ENCODE assay signal across 9 cellular contexts in genomic region chrX:154098551-154098950, GRCh38. TPM values are rescaled to one million over a fixed set of nuclear protein-coding genes. Genes with fewer than 3 reads are reported as not detected.
A peak's percentile ranks its signal among the peaks of the same experiment; 100 is the strongest.
DNase-seq lines count a peak whose midpoint lies in the region; ATAC-seq and TF ChIP-seq lines count a peak whose summit lies in the region.
"Had no signal": no experiment of that assay in that cellular context is flagged by ENCODE, and none has a peak within 500 bp of the region (broad histone marks: within the 10 kb centered on the region; RNA-seq: fewer than 3 reads in every experiment).

No MANE protein-coding gene starts in this region.

- H3K9ac ChIP-seq in BLaER1: no peak overlapping the region
- peak overlapping the region; percentile 27; the same call in 1 of the 2 replicates for H3K9ac ChIP-seq in HCT116 (ENCODE audit: low read length)

- no peak overlapping the region for H2AFZ ChIP-seq in HCT116 (ENCODE audit: low read depth, low read length, poor library complexity, severe bottlenecking)

- no TSS peak for BruUV-seq in HCT116 (replicated peaks; lab: Mats Ljungman, UMichigan)

- peaks cover 73% of the 10 kb centered on the region for H3K27me3 ChIP-seq in BLaER1
- H3K27me3 ChIP-seq in HCT116 (ENCODE audit: insufficient read depth, low read length): no peaks in the 10 kb centered on the region
- H3K27me3 ChIP-seq in tibial nerve: no peaks in the 10 kb centered on the region

- no peak for DNase-seq in HCT116 (ENCODE audit: low read depth, low spot score)
- no peak for DNase-seq in activated CD8-positive, alpha-beta T cell treated with anti-CD3 and anti-CD28 coated beads, Interleukin-2, amount 10 ng/mL, durations not matched to agents 7 days and 5 days
- no peak for DNase-seq in naive B cell
- DNase-seq in glomerular visceral epithelial cell (ENCODE audit: extremely low spot score): no peak
- no peak for DNase-seq in nucleus accumbens (lab: John Stamatoyannopoulos, UW)
- no peak for DNase-seq in tibial nerve (ENCODE audit: low spot score in 2 of 2)
- DNase-seq: left ventricle myocardium superior had no signal

- ATAC-seq in HCT116 (no peak), naive B cell (ENCODE audit: low read depth in 2 of 2) (no peak), HG03159 (IDR thresholded peaks at IDR 0.05; ENCODE audit: unreplicated experiment) (no peak)
- ATAC-seq in activated CD8-positive, alpha-beta T cell treated with anti-CD3 and anti-CD28 coated beads, Interleukin-2, amount 10 ng/mL, durations not matched to agents 7 days and 5 days: no peak

- TF ChIP-seq CTCF in HCT116 (IDR thresholded peaks at IDR 0.05 in 2 of 3, conservative IDR thresholded peaks at IDR 0.05 in 1 of 3; ENCODE audit: borderline replicate concordance in 1 of 3, insufficient read depth in 1 of 3, low read depth in 2 of 3, low read length in 2 of 3): no peak
- TF ChIP-seq CTCF in tibial nerve (IDR thresholded peaks at IDR 0.05): no peak

- POLR2A ChIA-PET in HCT116 (lab: Charles Lee): no interaction called here
- POLR2A ChIA-PET in activated CD8-positive, alpha-beta T cell treated with anti-CD3 and anti-CD28 coated beads, Interleukin-2, amount 10 ng/mL, durations not matched to agents 7 days and 5 days (lab: Charles Lee): interaction anchor here (1.1 kb wide), 1 partner anchor 16 kb away, joined by 3 read pairs; no protein-coding TSS in a partner anchor

- H3K4me1 ChIP-seq in BLaER1: peaks cover 33% of the 10 kb centered on the region
- peaks cover 8 to 15% of the 10 kb centered on the region in 2 experiments for H3K4me1 ChIP-seq in HCT116 (ENCODE audit: control insufficient read depth in 1 of 2, insufficient read depth in 2 of 2, low read length in 2 of 2)
- peaks cover 0 to 25% (median 9%) of the 10 kb centered on the region in 4 donors for H3K4me1 ChIP-seq in tibial nerve

- intact Hi-C loops in HCT116 (cut with micrococcal nuclease): no loop called here

- H4K20me1 ChIP-seq in BLaER1 (peaks cover 32% of the 10 kb centered on the region), HCT116 (ENCODE audit: insufficient read depth) (no peaks in the 10 kb centered on the region)

- no peak for TF ChIP-seq EP300 in tibial nerve (IDR thresholded peaks at IDR 0.05)

- 54 to 64% methylated on average over 2 of the region's 2 CpGs for WGBS in tibial nerve, 2 donors

- H3K36me3 ChIP-seq in BLaER1 (no peaks in the 10 kb centered on the region), HCT116 (ENCODE audit: control insufficient read depth in 1 of 2, insufficient read depth in 2 of 2, low read length in 2 of 2) (no peaks in the 10 kb centered on the region), tibial nerve (no peaks in the 10 kb centered on the region)

- RAD21 ChIA-PET in HCT116 (lab: Charles Lee; ENCODE audit: low non-redundant PET in 1 of 2, low total read pairs in 2 of 2, uncharacterized antibody in 2 of 2, unreplicated experiment in 2 of 2): interaction anchor here in 1 of 2 experiments (0.6 kb wide), 1 partner anchor 129 kb away, joined by 4 read pairs; no protein-coding TSS in a partner anchor

- H3K9me3 ChIP-seq in BLaER1: peaks cover 15% of the 10 kb centered on the region; the same call in 1 of the 2 replicates
- no peaks in the 10 kb centered on the region for H3K9me3 ChIP-seq in HCT116 (ENCODE audit: control insufficient read depth in 1 of 2, insufficient read depth in 1 of 2, low read depth in 1 of 2, low read length in 2 of 2)
- no peaks in the 10 kb centered on the region for H3K9me3 ChIP-seq in tibial nerve

- peaks cover 13% of the 10 kb centered on the region for H3K36me3 Mint-ChIP-seq in activated CD8-positive, alpha-beta T cell treated with anti-CD3 and anti-CD28 coated beads, Interleukin-2, amount 10 ng/mL, durations not matched to agents 7 days and 5 days (ENCODE audit: low read depth)
- no peaks in the 10 kb centered on the region for H3K36me3 Mint-ChIP-seq in naive B cell

- peaks cover 34% of the 10 kb centered on the region for H3K79me2 ChIP-seq in HCT116 (ENCODE audit: insufficient read depth, low read length)

- no peak overlapping the region for H3K27ac ChIP-seq in BLaER1
- H3K27ac ChIP-seq in HCT116 (ENCODE audit: low read depth, low read length): no peak overlapping the region
- peak overlapping the region in 2 of 4 donors; percentile 55 to 83 for H3K27ac ChIP-seq in tibial nerve

- peak overlapping the region; percentile 84 for H3K27ac Mint-ChIP-seq in activated CD8-positive, alpha-beta T cell treated with anti-CD3 and anti-CD28 coated beads, Interleukin-2, amount 10 ng/mL, durations not matched to agents 7 days and 5 days
- peak overlapping the region in 4 of 6 donors; percentile 21 to 95 (median 79) for H3K27ac Mint-ChIP-seq in naive B cell

- H3K4me3 Mint-ChIP-seq in activated CD8-positive, alpha-beta T cell treated with anti-CD3 and anti-CD28 coated beads, Interleukin-2, amount 10 ng/mL, durations not matched to agents 7 days and 5 days: peak overlapping the region; percentile 78
- peak overlapping the region in 7 of 8 donors; percentile 85 to 90 (median 88) for H3K4me3 Mint-ChIP-seq in naive B cell

- no peak for TF ChIP-seq RAD21 in HCT116 (IDR thresholded peaks at IDR 0.05; ENCODE audit: low read depth)

- H3K9me3 Mint-ChIP-seq in activated CD8-positive, alpha-beta T cell treated with anti-CD3 and anti-CD28 coated beads, Interleukin-2, amount 10 ng/mL, durations not matched to agents 7 days and 5 days (ENCODE audit: insufficient read depth): no peaks in the 10 kb centered on the region
- H3K9me3 Mint-ChIP-seq in naive B cell: peaks cover 0 to 7% (median 2%) of the 10 kb centered on the region in 7 donors

- H3K4me2 ChIP-seq in BLaER1: peak overlapping the region; percentile 70
- peak overlapping the region; percentile 76 for H3K4me2 ChIP-seq in HCT116 (ENCODE audit: low read length)

- H3K4me3 ChIP-seq in BLaER1 (no peak overlapping the region), HCT116 (replicated peaks in 1 of 2; ENCODE audit: low read depth in 1 of 2, low read length in 2 of 2) (no peak overlapping the region), tibial nerve (no peak overlapping the region)

- CTCF ChIA-PET in HCT116 (lab: Charles Lee): no interaction called here
- CTCF ChIA-PET in activated CD8-positive, alpha-beta T cell treated with anti-CD3 and anti-CD28 coated beads, Interleukin-2, amount 10 ng/mL, durations not matched to agents 7 days and 5 days (lab: Charles Lee): interaction anchor here (0.9 to 1.3 kb wide), 2 partner anchors 9 to 38 kb away, joined by 3 read pairs; no protein-coding TSS in a partner anchor

- TF ChIP-seq POLR2A in HCT116 (IDR thresholded peaks at IDR 0.05; ENCODE audit: borderline replicate concordance, extremely low read depth, insufficient read depth, insufficient read length) (no peak), tibial nerve (IDR thresholded peaks at IDR 0.05) (no peak)

- H3K27me3 Mint-ChIP-seq in activated CD8-positive, alpha-beta T cell treated with anti-CD3 and anti-CD28 coated beads, Interleukin-2, amount 10 ng/mL, durations not matched to agents 7 days and 5 days (ENCODE audit: low read depth): peaks cover 7% of the 10 kb centered on the region
- H3K27me3 Mint-ChIP-seq in naive B cell: peaks cover 0 to 18% (median 8%) of the 10 kb centered on the region in 3 donors

- no peaks in the 10 kb centered on the region for H3K9me2 ChIP-seq in HCT116 (ENCODE audit: insufficient read depth)

- H3K4me1 Mint-ChIP-seq in activated CD8-positive, alpha-beta T cell treated with anti-CD3 and anti-CD28 coated beads, Interleukin-2, amount 10 ng/mL, durations not matched to agents 7 days and 5 days (ENCODE audit: low read depth): peaks cover 36% of the 10 kb centered on the region
- peaks cover 23 to 36% (median 34%) of the 10 kb centered on the region in 3 donors for H3K4me1 Mint-ChIP-seq in naive B cell

TF ChIP-seq in HCT116, 20 proteins besides CTCF, POLR2A, EP300 and RAD21:
- no peak for TF ChIP-seq ZBTB33 (IDR thresholded peaks at IDR 0.05; ENCODE audit: extremely low read depth, insufficient replicate concordance, low read length)
- peak; percentile 4; the same call in 1 of the 2 replicates for TF ChIP-seq MAX (IDR thresholded peaks at IDR 0.05)

RNA-seq across cellular contexts. Expression of gene MECP2, which starts 1.0 kb away (rescaled TPM):
- total RNA-seq in HCT116 (2021; ENCODE audit: unreplicated experiment) (32.4 TPM), tibial nerve (10 to 100 TPM; 71.6 to 96.5 (median 83.1) TPM)
- 12.5 and 13.7 TPM in 2 replicates for polyA plus RNA-seq in HCT116 (2012)
- 10 to 100 TPM; 65.4 to 65.5 TPM for total RNA-seq in activated CD8-positive, alpha-beta T cell treated with anti-CD3 and anti-CD28 coated beads, Interleukin-2, amount 10 ng/mL, durations not matched to agents 7 days and 5 days
- polyA plus RNA-seq in naive B cell (ENCODE audit: low read depth in 6 of 6): 10 to 100 TPM in 5 of 6 donors, 1 to 10 TPM in 1; 4.5 to 21.0 (median 12.8) TPM

RNA-seq across cellular contexts. Expression of gene OPN1LW, which starts 45.5 kb away (rescaled TPM):
- total RNA-seq in HCT116 (2021; ENCODE audit: unreplicated experiment): not detected
- not detected in 2 replicates for polyA plus RNA-seq in HCT116 (2012)
- not detected for total RNA-seq in activated CD8-positive, alpha-beta T cell treated with anti-CD3 and anti-CD28 coated beads, Interleukin-2, amount 10 ng/mL, durations not matched to agents 7 days and 5 days
- polyA plus RNA-seq in naive B cell (ENCODE audit: low read depth in 6 of 6): not detected
- not detected for total RNA-seq in tibial nerve
- total RNA-seq: left ventricle myocardium superior had no signal
